ENCODE assay signal across 12 cellular contexts in the genomic region with DNA sequence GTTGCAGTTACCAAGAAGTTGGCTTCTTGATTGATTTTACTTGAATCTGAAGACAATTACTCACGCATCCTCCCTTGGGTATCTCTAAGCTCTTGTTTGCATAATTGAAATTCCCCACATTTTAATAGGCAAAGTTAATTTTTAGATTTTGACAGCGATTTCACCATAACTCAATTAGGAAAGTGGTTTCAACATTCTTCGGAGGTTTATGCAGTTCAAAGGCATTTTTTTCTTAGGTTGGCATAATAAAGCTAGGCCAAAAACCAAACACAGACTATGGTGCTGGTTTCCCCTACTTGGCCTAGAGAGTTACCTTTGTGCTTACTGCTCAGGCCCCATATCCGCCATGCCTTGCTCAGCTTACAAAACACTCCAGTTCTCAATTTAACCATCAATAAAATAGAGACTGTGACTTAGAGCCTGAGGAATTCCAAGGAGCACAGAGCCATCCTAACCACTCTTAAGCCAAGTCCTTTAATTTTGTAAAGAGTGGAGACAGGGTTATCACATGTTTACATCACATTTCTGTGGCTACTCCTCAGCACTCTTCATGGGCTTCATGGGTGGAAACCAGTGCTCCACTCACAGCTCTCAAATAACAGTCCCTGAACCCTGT. TPM values are rescaled to one million over a fixed set of nuclear protein-coding genes. Genes with fewer than 3 reads are reported as not detected.
DNase-seq lines count a peak whose midpoint lies in the region; ATAC-seq, FAIRE-seq and TF ChIP-seq lines count a peak whose summit lies in the region.
"Had no signal": no experiment of that assay in that cellular context is flagged by ENCODE, and none has a peak within 500 bp of the region (broad histone marks: within the 10 kb centered on the region; RNA-seq: fewer than 3 reads in every experiment).

No MANE protein-coding gene starts in this region.

- ATAC-seq in GM21717 (IDR thresholded peaks at IDR 0.05; ENCODE audit: unreplicated experiment) (no peak), HG02870 (IDR thresholded peaks at IDR 0.05; ENCODE audit: unreplicated experiment) (no peak)

- H3K4me3 ChIP-seq in mammary epithelial cell (replicated peaks in 1 of 3; ENCODE audit: insufficient read depth in 1 of 3, low read depth in 2 of 3, low read length in 3 of 3) (no peak overlapping the region), endothelial cell of umbilical vein (replicated peaks in 1 of 3; ENCODE audit: insufficient read depth in 1 of 3, low read depth in 1 of 3, low read length in 3 of 3) (no peak overlapping the region), uterus (no peak overlapping the region)

- no peak overlapping the region for H3K27ac Mint-ChIP-seq in MCF 10A (ENCODE audit: low read depth, unreplicated experiment)

- no peak overlapping the region for H3K4me3 Mint-ChIP-seq in MCF 10A (ENCODE audit: unreplicated experiment)

- POLR2A ChIA-PET in MCF 10A (lab: Yijun Ruan, JAX) (interaction anchor here (0.7 to 2.4 kb wide), 11 partner anchors 8 to 1407 kb away, joined by 3 to 13 read pairs (median 3); partner anchors contain the start of genes FAM229B and TUBE1), endothelial cell of umbilical vein (lab: Charles Lee) (interaction anchor here (1.3 kb wide), 1 partner anchor 9 kb away, joined by 3 read pairs; no protein-coding TSS in a partner anchor), GM10248 (lab: Yijun Ruan, JAX) (no interaction called here)

- no TSS peak for BruUV-seq in MCF 10A (replicated peaks; lab: Mats Ljungman, UMichigan)
- BruUV-seq in mammary epithelial cell (replicated peaks; lab: Mats Ljungman, UMichigan) = no TSS peak
- no TSS peak for BruUV-seq in endothelial cell of umbilical vein (replicated peaks; lab: Mats Ljungman, UMichigan)

- in situ Hi-C loops in mammary epithelial cell (cut with MboI; ENCODE audit: low sequenced_read_pairs in 2 of 2) = no loop called here

- H3K4me2 ChIP-seq in mammary epithelial cell (ENCODE audit: insufficient read depth, low read depth, low read length) = no peak overlapping the region
- peak overlapping the region; percentile 32 for H3K4me2 ChIP-seq in endothelial cell of umbilical vein (ENCODE audit: insufficient read depth, low read length)

- no peaks in the 10 kb centered on the region for H3K9me3 Mint-ChIP-seq in MCF 10A (ENCODE audit: unreplicated experiment)

- H3K27me3 Mint-ChIP-seq in MCF 10A (ENCODE audit: insufficient read depth, unreplicated experiment) = no peaks in the 10 kb centered on the region

- H2AFZ ChIP-seq in mammary epithelial cell (ENCODE audit: low read depth, low read length) (no peak overlapping the region), endothelial cell of umbilical vein (ENCODE audit: low read depth, low read length) (no peak overlapping the region)

- intact Hi-C loops in MCF 10A (cut with micrococcal nuclease) (no loop called here), mammary epithelial cell (cut with micrococcal nuclease) (no loop called here), endothelial cell of umbilical vein (cut with micrococcal nuclease) (no loop called here), uterus (cut with DNase I; ENCODE audit: low total_unique reads) (no loop called here)

- 80% methylated on average over 3 of the region's 4 CpGs for WGBS in mammary epithelial cell (ENCODE audit: low coverage, missing lambda C conversion rate)

- H3K4me1 Mint-ChIP-seq in MCF 10A (ENCODE audit: insufficient read depth, unreplicated experiment) = peaks cover 28% of the 10 kb centered on the region

- H3K36me3 ChIP-seq in mammary epithelial cell (ENCODE audit: insufficient read depth, low read length) (no peaks in the 10 kb centered on the region), endothelial cell of umbilical vein (ENCODE audit: control insufficient read depth in 2 of 2, extremely low read depth in 1 of 2, insufficient read depth in 2 of 2, low read length in 2 of 2) (peaks cover 2 to 4% of the 10 kb centered on the region in 2 experiments), uterus (no peaks in the 10 kb centered on the region)

- H4K20me1 ChIP-seq in mammary epithelial cell (ENCODE audit: insufficient read depth, low read length) (no peaks in the 10 kb centered on the region), endothelial cell of umbilical vein (replicated peaks; ENCODE audit: control insufficient read depth, extremely low read depth, insufficient read depth, low read length) (no peaks in the 10 kb centered on the region)

- CTCF ChIA-PET in MCF 10A (lab: Yijun Ruan, JAX) = interaction anchor here (0.6 to 1.6 kb wide), 6 partner anchors 9 to 1268 kb away, joined by 3 to 5 read pairs (median 4); no protein-coding TSS in a partner anchor
- CTCF ChIA-PET in mammary epithelial cell (lab: Charles Lee; ENCODE audit: low non-redundant PET) = no interaction called here
- CTCF ChIA-PET in endothelial cell of umbilical vein (lab: Charles Lee) = interaction anchor here (1.0 to 3.2 kb wide), 5 partner anchors 10 to 48 kb away, joined by 3 to 11 read pairs (median 5); no protein-coding TSS in a partner anchor
- CTCF ChIA-PET in GM10248 (lab: Yijun Ruan, JAX) = interaction anchor here (1.5 kb wide), 1 partner anchor 42 kb away, joined by 3 read pairs; no protein-coding TSS in a partner anchor

- no peaks in the 10 kb centered on the region for H3K9me3 ChIP-seq in mammary epithelial cell (replicated peaks; ENCODE audit: insufficient read depth, low read length)
- H3K9me3 ChIP-seq in endothelial cell of umbilical vein (replicated peaks; ENCODE audit: control insufficient read depth, insufficient read depth, low read length) = no peaks in the 10 kb centered on the region
- no peaks in the 10 kb centered on the region for H3K9me3 ChIP-seq in uterus

- dilution Hi-C loops in mammary epithelial cell (cut with HindIII; ENCODE audit: low sequenced_read_pairs) (no loop called here), endothelial cell of umbilical vein (cut with MboI; ENCODE audit: extremely low pct_ligation_motif_present, low sequenced_read_pairs) (no loop called here)

- H3K36me3 Mint-ChIP-seq in MCF 10A (ENCODE audit: insufficient read depth, unreplicated experiment) = peaks cover 6% of the 10 kb centered on the region

- H3K4me1 ChIP-seq in mammary epithelial cell (ENCODE audit: insufficient read depth, low read length) = peaks cover 2% of the 10 kb centered on the region
- peaks cover 92% of the 10 kb centered on the region for H3K4me1 ChIP-seq in endothelial cell of umbilical vein (ENCODE audit: control insufficient read depth, extremely low read depth, insufficient read depth, low read length)
- peaks cover 7 to 18% of the 10 kb centered on the region in 2 donors for H3K4me1 ChIP-seq in uterus

- DNase-seq in MCF 10A (ENCODE audit: unreplicated experiment) = peak; percentile 48
- no peak for DNase-seq in mammary epithelial cell
- no peak for DNase-seq in endothelial cell of umbilical vein (ENCODE audit: low read depth, low spot score)
- peak; percentile 55 for DNase-seq in myocyte (ENCODE audit: low read depth)
- no peak for DNase-seq in uterus
- no peak for DNase-seq in GM10248 (ENCODE audit: extremely low spot score)
- DNase-seq: activated T-cell treated with anti-CD3 and anti-CD28 coated beads, Interleukin-2, amount 50 U/mL, for 1 hour; cerebellar nuclear complex; NCI-H1417 had no signal

- H3K79me2 ChIP-seq in mammary epithelial cell (ENCODE audit: insufficient read depth, low read length) (no peaks in the 10 kb centered on the region), endothelial cell of umbilical vein (ENCODE audit: control insufficient read depth, insufficient read depth, low read length) (peaks cover 71% of the 10 kb centered on the region)

- no peak for FAIRE-seq in endothelial cell of umbilical vein (lab: Jason Lieb, UNC)

- H3K9ac ChIP-seq in mammary epithelial cell (ENCODE audit: insufficient read depth, low read length) = no peak overlapping the region
- H3K9ac ChIP-seq in endothelial cell of umbilical vein (replicated peaks; ENCODE audit: extremely low read depth, insufficient read depth, low read length) = no peak overlapping the region

- H3K9me1 ChIP-seq in endothelial cell of umbilical vein (replicated peaks; ENCODE audit: control insufficient read depth, extremely low read depth, insufficient read depth, low read length) = peaks cover 3% of the 10 kb centered on the region

- TF ChIP-seq POLR2A in endothelial cell of umbilical vein (IDR thresholded peaks at IDR 0.05; ENCODE audit: low read depth, low read length) (no peak), uterus (IDR thresholded peaks at IDR 0.05) (no peak)

- H3K27ac ChIP-seq in mammary epithelial cell (ENCODE audit: insufficient read depth, low read depth, low read length) (no peak overlapping the region), endothelial cell of umbilical vein (ENCODE audit: insufficient read depth, low read depth, low read length) (peak overlapping the region; percentile 74), uterus (peak overlapping the region; percentile 82 to 86)
- H3K27ac ChIP-seq: 22Rv1 had no signal

- H3K27me3 ChIP-seq in mammary epithelial cell (ENCODE audit: insufficient read depth, low read length) = no peaks in the 10 kb centered on the region
- H3K27me3 ChIP-seq in endothelial cell of umbilical vein (ENCODE audit: control insufficient read depth in 2 of 2, insufficient read depth in 2 of 2, low read length in 2 of 2) = no peaks in the 10 kb centered on the region
- H3K27me3 ChIP-seq in uterus = no peaks in the 10 kb centered on the region

- no peak for TF ChIP-seq CTCF in MCF 10A (IDR thresholded peaks at IDR 0.05; ENCODE audit: unreplicated experiment)
- TF ChIP-seq CTCF in mammary epithelial cell (conservative IDR thresholded peaks at IDR 0.05 in 1 of 2, IDR thresholded peaks at IDR 0.05 in 1 of 2; ENCODE audit: extremely low read depth in 1 of 2, insufficient read depth in 1 of 2, low read depth in 1 of 2, low read length in 2 of 2) = no peak
- no peak for TF ChIP-seq CTCF in endothelial cell of umbilical vein (IDR thresholded peaks at IDR 0.05; ENCODE audit: extremely low read depth in 1 of 2, insufficient read depth in 1 of 2, low read depth in 1 of 2, low read length in 2 of 2)
- no peak for TF ChIP-seq CTCF in uterus (IDR thresholded peaks at IDR 0.05)
- no peak for TF ChIP-seq CTCF in GM10248 (IDR thresholded peaks at IDR 0.05; ENCODE audit: control extremely low read depth, extremely low read depth, low read depth, missing control alignments)

RNA-seq across cellular contexts. Expression of gene LAMA4, which starts 32.1 kb away (rescaled TPM):
- total RNA-seq in MCF 10A (2022) = 0.72 TPM in 1 of 2 replicates, not detected in the other
- 1 to 10 TPM in 1 of 2 donors, under 1 TPM in 1; 0.35 to 1.2 TPM for total RNA-seq in mammary epithelial cell
- polyA plus RNA-seq in mammary epithelial cell = 0.18 TPM
- not detected for polyA minus RNA-seq in mammary epithelial cell
- total RNA-seq in endothelial cell of umbilical vein = 629 TPM in 2 replicates
- polyA plus RNA-seq in endothelial cell of umbilical vein = 370 and 384 TPM in 2 replicates
- polyA plus RNA-seq in endothelial cell of umbilical vein (2011; cell fraction: cytosol; rRNA removed) = 215 and 257 TPM in 2 replicates
- polyA plus RNA-seq in endothelial cell of umbilical vein (2011; cell fraction: nucleus; rRNA removed) = 1,231 and 1,345 TPM in 2 replicates
- polyA plus RNA-seq in endothelial cell of umbilical vein (2012) = 367 and 381 TPM in 2 replicates
- polyA minus RNA-seq in endothelial cell of umbilical vein = 1,043 and 1,135 TPM in 2 replicates
- not detected for polyA minus RNA-seq in endothelial cell of umbilical vein (2011; cell fraction: cytosol; rRNA and poly(A)+ RNA removed)
- 1,955 and 2,229 TPM in 2 replicates for polyA minus RNA-seq in endothelial cell of umbilical vein (2011; cell fraction: nucleus; rRNA and poly(A)+ RNA removed)
- total RNA-seq in myocyte = 65.7 and 66.2 TPM in 2 replicates
- polyA plus RNA-seq in myocyte (2012) = 2.5 TPM
- 100 to 1,000 TPM; 107 to 329 (median 271) TPM for total RNA-seq in uterus

Comparison
In these comparisons a context has a peak if more than half of its experiments do, and no peak if none do; other contexts are left out.
1. DNase-seq: peak in MCF 10A (single experiment) and myocyte (single experiment); none in mammary epithelial cell (single experiment), endothelial cell of umbilical vein (single experiment), uterus (0 of 2) and GM10248 (single experiment).
2. RNA of gene LAMA4, which starts 32.1 kb away (total RNA-seq): 629 TPM in endothelial cell of umbilical vein, 107 to 329 TPM in uterus and 65.7 to 66.2 TPM in myocyte; 0.35 to 1.2 TPM in mammary epithelial cell and 0.72 TPM in MCF 10A; every median in the first group is over 10 times any median in the second.